Comparison of ENCODE assay signal across 12 cellular contexts in the genomic region with DNA sequence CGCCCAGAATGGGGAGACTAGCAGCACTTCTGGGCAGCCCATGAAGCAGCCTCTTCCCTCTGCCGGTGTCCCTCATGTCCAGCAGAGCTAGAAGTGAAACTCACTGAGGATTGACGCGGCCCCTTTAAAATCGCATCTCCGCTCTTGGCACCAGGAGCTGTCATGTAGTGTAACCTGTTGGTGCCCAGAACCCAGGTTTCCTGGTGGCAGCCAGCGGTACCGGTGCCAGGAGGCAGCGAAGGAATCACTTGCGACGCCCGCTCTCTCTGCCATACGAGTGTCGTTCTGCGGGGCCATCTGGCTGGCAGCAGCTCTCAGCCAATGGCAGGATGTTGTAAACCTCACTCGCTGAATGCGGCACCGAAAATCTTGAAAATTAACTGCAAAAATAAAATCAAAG.
A peak's percentile ranks its signal among the peaks of the same experiment; 100 is the strongest.
DNase-seq lines count a peak whose midpoint lies in the region; ATAC-seq and TF ChIP-seq lines count a peak whose summit lies in the region.
"Had no signal": no experiment of that assay in that cellular context is flagged by ENCODE, and none has a peak within 500 bp of the region (broad histone marks: within the 10 kb centered on the region; RNA-seq: fewer than 3 reads in every experiment).

No MANE protein-coding gene starts in this region.

- H3K4me1 ChIP-seq in left ventricle myocardium inferior (peaks cover 73% of the 10 kb centered on the region), skeletal muscle tissue (ENCODE audit: control insufficient read depth in 3 of 3, insufficient read depth in 3 of 3, low read length in 3 of 3) (peaks cover 47 to 73% (median 72%) of the 10 kb centered on the region in 3 donors)
- H3K4me1 ChIP-seq: colonic mucosa had no signal

- H3K4me3 ChIP-seq in astrocyte of the spinal cord (ENCODE audit: low read depth, low read length) (peak overlapping the region; percentile 36), left ventricle myocardium inferior (peak overlapping the region; percentile 44), skeletal muscle tissue (ENCODE audit: low read length in 3 of 3) (peak overlapping the region; percentile 65 to 70 (median 67))
- H3K4me3 ChIP-seq: colonic mucosa, GM12878 had no signal

- DNase-seq in EH (ENCODE audit: low read depth) (peak; percentile 60), astrocyte of the spinal cord (ENCODE audit: low read depth, low spot score) (no peak), left ventricle myocardium inferior (peak; percentile 72), foreskin melanocyte (no peak), HuH-7 (ENCODE audit: low spot score) (no peak), glomerular visceral epithelial cell (ENCODE audit: extremely low spot score) (no peak)
- DNase-seq: colonic mucosa, NCI-H1436, OCI-M1 had no signal

- H3K27ac ChIP-seq in left ventricle myocardium inferior (replicated peaks): peak overlapping the region; percentile 65
- H3K27ac ChIP-seq in skeletal muscle tissue (ENCODE audit: low read depth, low read length): peak overlapping the region; percentile 83
- H3K27ac ChIP-seq: colonic mucosa had no signal

- H3K36me3 ChIP-seq in left ventricle myocardium inferior (no peaks in the 10 kb centered on the region), skeletal muscle tissue (ENCODE audit: control insufficient read depth in 3 of 3, insufficient read depth in 3 of 3, low read length in 3 of 3) (peaks cover 0 to 3% (median 0%) of the 10 kb centered on the region in 3 donors)
- H3K36me3 ChIP-seq: colonic mucosa had no signal

- ATAC-seq in HG03045 (IDR thresholded peaks at IDR 0.05; ENCODE audit: unreplicated experiment): no peak
- ATAC-seq: GM12878 had no signal

- in situ Hi-C loops in astrocyte of the spinal cord (cut with HindIII; ENCODE audit: low sequenced_read_pairs): no loop called here

- intact Hi-C loops in left ventricle myocardium inferior (cut with micrococcal nuclease): no loop called here

- peak overlapping the region; percentile 34 to 82 (median 77) for H3K9ac ChIP-seq in skeletal muscle tissue (ENCODE audit: low read depth in 1 of 3, low read length in 3 of 3)

- H3K27me3 ChIP-seq in left ventricle myocardium inferior (ENCODE audit: low read depth): no peaks in the 10 kb centered on the region
- H3K27me3 ChIP-seq in skeletal muscle tissue (ENCODE audit: control insufficient read depth in 3 of 3, insufficient read depth in 3 of 3, low read length in 3 of 3): no peaks in the 10 kb centered on the region
- H3K27me3 ChIP-seq: colonic mucosa had no signal

- no peaks in the 10 kb centered on the region for H3K9me3 ChIP-seq in left ventricle myocardium inferior (replicated peaks)
- H3K9me3 ChIP-seq in skeletal muscle tissue (ENCODE audit: control insufficient read depth in 3 of 3, low read length in 3 of 3): no peaks in the 10 kb centered on the region
- H3K9me3 ChIP-seq: colonic mucosa had no signal

- TF ChIP-seq CTCF in astrocyte of the spinal cord (IDR thresholded peaks at IDR 0.05; ENCODE audit: low read depth, low read length): peak; percentile 8
- peak; percentile 43 for TF ChIP-seq CTCF in left ventricle myocardium inferior (IDR thresholded peaks at IDR 0.05; ENCODE audit: borderline replicate concordance)

Comparison
In these comparisons a context has a peak if more than half of its experiments do, and no peak if none do; other contexts are left out.
1. DNase-seq: peak in EH (single experiment) and left ventricle myocardium inferior (single experiment); none in astrocyte of the spinal cord (single experiment), foreskin melanocyte (single experiment), HuH-7 (single experiment) and glomerular visceral epithelial cell (single experiment).
2. Peak in every context shown above with its lines, with median percentiles within 50 percentile points of each other: H3K4me3 ChIP-seq.